ENCODE assay signal across 1 cellular context in genomic region chr16:7509919-7510705, GRCh38.
TF ChIP-seq lines count a peak whose summit lies in the region.

No MANE protein-coding gene starts in this region.

TF ChIP-seq in GM23338, 12 proteins besides CTCF, POLR2A, EP300 and RAD21 (continued from another document):
- TF ChIP-seq ZNF462 (CRISPR knock-in tag; IDR thresholded peaks at IDR 0.05) = no peak
TF ChIP-seq in GM23338: peak in this region for 0.
